ENCODE assay signal across 22 cellular contexts in genomic region chr12:73106296-73106695, GRCh38.
"Had no signal": no experiment of that assay in that cellular context is flagged by ENCODE, and none has a peak within 500 bp of the region (broad histone marks: within the 10 kb centered on the region; RNA-seq: fewer than 3 reads in every experiment).

No MANE protein-coding gene starts in this region.

- H3K9me3 Mint-ChIP-seq: activated CD4-positive, alpha-beta T cell treated with anti-CD3 and anti-CD28 coated beads, Interleukin-2, amount 10 ng/mL, durations not matched to agents 24 days and 14 days had no signal

- H3K9me3 ChIP-seq: neutrophil, pancreas, psoas muscle, thyroid gland had no signal

- H3K27me3 Mint-ChIP-seq: activated CD4-positive, alpha-beta memory T cell treated with anti-CD3 and anti-CD28 coated beads, Interleukin-2, amount 10 ng/mL, durations not matched to agents 7 days and 5 days; activated CD4-positive, alpha-beta T cell treated with anti-CD3 and anti-CD28 coated beads, Interleukin-2, amount 10 ng/mL, durations not matched to agents 24 days and 14 days; activated CD8-positive, alpha-beta memory T cell treated with anti-CD3 and anti-CD28 coated beads, Interleukin-2, amount 10 ng/mL, durations not matched to agents 7 days and 5 days; activated naive CD8-positive, alpha-beta T cell treated with anti-CD3 and anti-CD28 coated beads, Interleukin-2, amount 50 U/mL, for 24 hours; natural killer cell treated with Interleukin-12 subunit alpha and Interleukin-12 subunit beta and Interleukin-15 and Interleukin-18, amount 100 ng/mL, for 72 hours had no signal

- H3K36me3 Mint-ChIP-seq: activated CD8-positive, alpha-beta memory T cell treated with anti-CD3 and anti-CD28 coated beads, Interleukin-2, amount 10 ng/mL, durations not matched to agents 7 days and 5 days had no signal

- ATAC-seq: activated CD4-positive, CD25-positive, alpha-beta regulatory T cell treated with anti-CD3 and anti-CD28 coated beads, Interleukin-2, amount 50 U/mL, for 24 hours; activated CD8-positive, alpha-beta memory T cell treated with anti-CD3 and anti-CD28 coated beads, Interleukin-2, amount 10 ng/mL, durations not matched to agents 7 days and 5 days; activated naive CD8-positive, alpha-beta T cell treated with anti-CD3 and anti-CD28 coated beads, Interleukin-2, amount 50 U/mL, for 24 hours; esophagus mucosa; left ventricle myocardium superior; natural killer cell treated with Interleukin-12 subunit alpha and Interleukin-12 subunit beta and Interleukin-15 and Interleukin-18, amount 100 ng/mL, for 72 hours; pancreas; psoas muscle; right cardiac atrium; stimulated activated naive CD8-positive, alpha-beta T cell treated with anti-CD3 and anti-CD28 coated beads, Interleukin-15, Interleukin-2, amounts not matched to agents 100 U/mL and 50 U/mL, for 24 hours had no signal

- H3K27me3 ChIP-seq: neutrophil, pancreas, thyroid gland had no signal

- DNase-seq: activated CD4-positive, alpha-beta memory T cell treated with anti-CD3 and anti-CD28 coated beads, Interleukin-2, amount 10 ng/mL, durations not matched to agents 7 days and 5 days; activated CD4-positive, alpha-beta T cell treated with anti-CD3 and anti-CD28 coated beads, Interleukin-2, amount 10 ng/mL, durations not matched to agents 24 days and 14 days; activated CD8-positive, alpha-beta memory T cell treated with anti-CD3 and anti-CD28 coated beads, Interleukin-2, amount 10 ng/mL, durations not matched to agents 7 days and 5 days; activated gamma-delta T cell; activated naive CD4-positive, alpha-beta T cell treated with anti-CD3 and anti-CD28 coated beads, Interleukin-2, amount 50 U/mL, for 16 hours; activated naive CD8-positive, alpha-beta T cell treated with anti-CD3 and anti-CD28 coated beads, Interleukin-2, amount 50 U/mL, for 24 hours; activated T-cell treated with anti-CD3 and anti-CD28 coated beads for 4 hours; effector CD4-positive, alpha-beta T cell; foreskin melanocyte; left ventricle myocardium superior; pancreas; psoas muscle; right cardiac atrium; stimulated activated CD4-positive, alpha-beta T cell treated with anti-CD3 and anti-CD28 coated beads, Interleukin-4, amount 100 ng/mL, for 4 hours; stimulated activated naive CD8-positive, alpha-beta T cell treated with anti-CD3 and anti-CD28 coated beads, Interleukin-15, Interleukin-2, amounts not matched to agents 100 U/mL and 50 U/mL, for 24 hours; substantia nigra; T1000; thyroid gland had no signal

- H3K4me1 Mint-ChIP-seq: activated CD4-positive, alpha-beta memory T cell treated with anti-CD3 and anti-CD28 coated beads, Interleukin-2, amount 10 ng/mL, durations not matched to agents 7 days and 5 days; activated CD4-positive, alpha-beta T cell treated with anti-CD3 and anti-CD28 coated beads, Interleukin-2, amount 10 ng/mL, durations not matched to agents 24 days and 14 days; activated CD8-positive, alpha-beta memory T cell treated with anti-CD3 and anti-CD28 coated beads, Interleukin-2, amount 10 ng/mL, durations not matched to agents 7 days and 5 days; activated naive CD8-positive, alpha-beta T cell treated with anti-CD3 and anti-CD28 coated beads, Interleukin-2, amount 50 U/mL, for 24 hours had no signal

- H3K36me3 ChIP-seq: neutrophil, pancreas, thyroid gland had no signal

- H3K27ac Mint-ChIP-seq: activated CD4-positive, alpha-beta memory T cell treated with anti-CD3 and anti-CD28 coated beads, Interleukin-2, amount 10 ng/mL, durations not matched to agents 7 days and 5 days; activated CD4-positive, alpha-beta T cell treated with anti-CD3 and anti-CD28 coated beads, Interleukin-2, amount 10 ng/mL, durations not matched to agents 24 days and 14 days; activated CD8-positive, alpha-beta memory T cell treated with anti-CD3 and anti-CD28 coated beads, Interleukin-2, amount 10 ng/mL, durations not matched to agents 7 days and 5 days; activated naive CD8-positive, alpha-beta T cell treated with anti-CD3 and anti-CD28 coated beads, Interleukin-2, amount 50 U/mL, for 24 hours; natural killer cell treated with Interleukin-12 subunit alpha and Interleukin-12 subunit beta and Interleukin-15 and Interleukin-18, amount 100 ng/mL, for 72 hours had no signal

- H3K4me3 Mint-ChIP-seq: activated CD4-positive, alpha-beta memory T cell treated with anti-CD3 and anti-CD28 coated beads, Interleukin-2, amount 10 ng/mL, durations not matched to agents 7 days and 5 days; activated CD4-positive, alpha-beta T cell treated with anti-CD3 and anti-CD28 coated beads, Interleukin-2, amount 10 ng/mL, durations not matched to agents 24 days and 14 days; activated CD8-positive, alpha-beta memory T cell treated with anti-CD3 and anti-CD28 coated beads, Interleukin-2, amount 10 ng/mL, durations not matched to agents 7 days and 5 days; activated naive CD8-positive, alpha-beta T cell treated with anti-CD3 and anti-CD28 coated beads, Interleukin-2, amount 50 U/mL, for 24 hours; natural killer cell treated with Interleukin-12 subunit alpha and Interleukin-12 subunit beta and Interleukin-15 and Interleukin-18, amount 100 ng/mL, for 72 hours had no signal

- H3K27ac ChIP-seq: neutrophil, pancreas, psoas muscle, thyroid gland had no signal

- H3K4me1 ChIP-seq: pancreas, psoas muscle, thyroid gland had no signal

- H3K4me3 ChIP-seq: pancreas, psoas muscle, thyroid gland had no signal
